In the genomic region with DNA sequence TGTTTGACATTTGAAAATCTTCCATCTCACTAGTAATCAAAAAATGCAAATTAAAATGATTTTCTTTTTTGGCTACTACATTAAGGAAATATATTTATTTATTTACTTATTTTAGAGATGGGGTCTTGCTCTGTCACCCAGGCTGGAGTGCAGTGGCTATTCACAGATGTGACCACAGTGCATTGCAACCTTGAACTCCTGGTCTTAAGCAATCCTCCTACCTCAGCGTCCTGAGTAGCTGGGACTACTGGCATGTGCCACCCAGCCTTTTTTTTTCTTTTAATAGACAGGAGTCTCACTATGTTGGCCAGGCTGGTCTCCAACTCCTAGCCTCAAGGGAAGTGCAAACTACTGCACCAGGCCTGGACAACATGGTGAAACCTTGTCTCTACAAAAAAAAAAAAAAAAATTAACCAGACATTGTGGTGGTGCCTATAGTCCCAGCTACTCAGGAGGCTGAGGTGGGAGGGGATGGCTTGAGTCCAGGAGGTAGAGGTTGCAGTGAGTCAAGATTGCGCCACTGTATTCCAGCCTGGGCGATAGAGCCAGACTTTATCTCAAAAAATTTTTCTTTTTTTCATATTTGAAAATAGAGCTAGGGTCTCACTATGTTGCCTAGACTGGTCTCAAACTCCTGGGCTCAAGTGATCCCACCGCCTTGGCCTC, we compare ENCODE assay signal across 16 cellular contexts.
"Had no signal": no experiment of that assay in that cellular context is flagged by ENCODE, and none has a peak within 500 bp of the region (broad histone marks: within the 10 kb centered on the region; RNA-seq: fewer than 3 reads in every experiment).

No MANE protein-coding gene starts in this region.

- H3K9me3 ChIP-seq: gastroesophageal sphincter, uterus had no signal

- ATAC-seq: activated naive CD4-positive, alpha-beta T cell treated with anti-CD3 and anti-CD28 coated beads, Interleukin-2, amount 50 U/mL, for 72 hours; gastroesophageal sphincter had no signal

- H3K27me3 ChIP-seq: cardiac muscle cell, gastroesophageal sphincter, uterus had no signal

- H3K27ac Mint-ChIP-seq: activated naive CD4-positive, alpha-beta T cell treated with anti-CD3 and anti-CD28 coated beads, Interleukin-2, amount 50 U/mL, for 72 hours; activated T-cell treated with anti-CD3 and anti-CD28 coated beads, Interleukin-2, amount 50 U/mL, for 24 hours; naive B cell; T-helper 1 cell treated with Interleukin-12 subunit alpha and Interleukin-12 subunit beta and Interleukin-4 antibody, amounts not matched to agents 30 μg/mL and 1 μg/mL, for 36 hours had no signal

- H3K4me2 ChIP-seq: smooth muscle cell had no signal

- H3K36me3 ChIP-seq: cardiac muscle cell, gastroesophageal sphincter, uterus had no signal

- H3K4me1 ChIP-seq: uterus had no signal

- H3K4me3 Mint-ChIP-seq: activated T-cell treated with anti-CD3 and anti-CD28 coated beads, Interleukin-2, amount 50 U/mL, for 24 hours; T-helper 1 cell treated with Interleukin-12 subunit alpha and Interleukin-12 subunit beta and Interleukin-4 antibody, amounts not matched to agents 30 μg/mL and 1 μg/mL, for 36 hours had no signal

- H3K36me3 Mint-ChIP-seq: activated naive CD4-positive, alpha-beta T cell treated with anti-CD3 and anti-CD28 coated beads, Interleukin-2, amount 50 U/mL, for 72 hours; naive B cell had no signal

- H3K4me3 ChIP-seq: cardiac muscle cell, gastroesophageal sphincter, lung, smooth muscle cell, uterus had no signal

- H3K9me3 Mint-ChIP-seq: activated naive CD4-positive, alpha-beta T cell treated with anti-CD3 and anti-CD28 coated beads, Interleukin-2, amount 50 U/mL, for 72 hours; activated T-cell treated with anti-CD3 and anti-CD28 coated beads, Interleukin-2, amount 50 U/mL, for 24 hours; naive B cell; T-helper 1 cell treated with Interleukin-12 subunit alpha and Interleukin-12 subunit beta and Interleukin-4 antibody, amounts not matched to agents 30 μg/mL and 1 μg/mL, for 36 hours had no signal

- H3K27ac ChIP-seq: cardiac muscle cell, gastroesophageal sphincter, uterus had no signal

- DNase-seq: activated CD4-positive, alpha-beta T cell treated with anti-CD3 and anti-CD28 coated beads, Interleukin-2, amount 50 U/mL, for 1 hour; activated CD4-positive, CD25-positive, alpha-beta regulatory T cell; activated effector memory CD4-positive, alpha-beta T cell treated with anti-CD3 and anti-CD28 coated beads, Interleukin-2, amount 50 U/mL, for 16 hours; activated T-cell treated with anti-CD3 and anti-CD28 coated beads, Interleukin-2, amount 50 U/mL, for 24 hours; anterior cingulate cortex; hippocampal formation; naive B cell; uterus had no signal

- FAIRE-seq: colon, TTC549 had no signal

- H3K27me3 Mint-ChIP-seq: activated T-cell treated with anti-CD3 and anti-CD28 coated beads, Interleukin-2, amount 50 U/mL, for 24 hours; naive B cell had no signal
